ENCODE assay signal across 9 cellular contexts in the genomic region with DNA sequence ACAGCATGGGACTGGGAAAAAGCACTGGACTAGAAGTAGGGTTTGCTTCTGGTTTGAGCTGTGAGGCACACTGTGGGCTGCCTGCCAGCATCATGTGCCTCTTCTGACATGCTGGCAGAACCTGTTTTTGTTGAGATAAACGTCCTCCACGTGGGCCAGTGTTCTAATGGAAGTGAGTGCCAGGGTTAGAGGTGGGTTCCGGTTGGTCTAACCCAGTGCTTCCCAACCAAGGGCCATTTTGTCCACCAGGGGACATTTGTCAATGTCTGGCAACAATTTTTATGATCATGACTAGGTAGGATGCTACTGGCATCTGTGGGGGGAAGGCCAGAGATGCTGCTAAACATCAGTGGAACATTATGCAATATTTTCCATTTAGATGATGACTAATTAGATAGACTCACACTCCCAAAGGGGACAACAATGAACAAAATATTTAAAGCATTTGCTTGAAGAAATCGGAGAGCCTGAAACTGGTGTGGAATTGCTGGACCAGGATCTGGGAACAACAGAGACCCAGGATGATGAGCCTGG. TPM values are rescaled to one million over a fixed set of nuclear protein-coding genes. Genes with fewer than 3 reads are reported as not detected.
DNase-seq lines count a peak whose midpoint lies in the region; ATAC-seq and TF ChIP-seq lines count a peak whose summit lies in the region.
"Had no signal": no experiment of that assay in that cellular context is flagged by ENCODE, and none has a peak within 500 bp of the region (broad histone marks: within the 10 kb centered on the region; RNA-seq: fewer than 3 reads in every experiment).

No MANE protein-coding gene starts in this region.

- ATAC-seq in HG03442 (IDR thresholded peaks at IDR 0.05; ENCODE audit: unreplicated experiment) (no peak), GM21528 (IDR thresholded peaks at IDR 0.05; ENCODE audit: low FRiP score, unreplicated experiment) (no peak)

- H3K36me3 ChIP-seq in ACC112 (ENCODE audit: insufficient read depth, low read length), result no peaks in the 10 kb centered on the region

- H3K4me3 ChIP-seq in ACC112 (ENCODE audit: low read depth, low read length) (no peak overlapping the region), lower leg skin (ENCODE audit: low read depth, poor library complexity, severe bottlenecking) (no peak overlapping the region)

- no peak overlapping the region for H3K4me3 Mint-ChIP-seq in brain
- H3K4me3 Mint-ChIP-seq: T-helper 1 cell treated with Interleukin-12 subunit alpha and Interleukin-12 subunit beta and Interleukin-4 antibody, amounts not matched to agents 30 μg/mL and 1 μg/mL, for 36 hours had no signal

- intact Hi-C loops in lower leg skin (cut with DNase I; ENCODE audit: low total_unique reads), result no loop called here

- no peaks in the 10 kb centered on the region for H3K36me3 Mint-ChIP-seq in brain

- peaks cover 9% of the 10 kb centered on the region; the same call in 1 of the 2 replicates for H3K27me3 ChIP-seq in ACC112 (ENCODE audit: insufficient read depth, low read length)

- H3K79me2 ChIP-seq in ACC112 (ENCODE audit: control insufficient read depth, insufficient read depth, low read length, unreplicated experiment), result no peaks in the 10 kb centered on the region

- TF ChIP-seq POLR2A in lower leg skin (IDR thresholded peaks at IDR 0.05), result no peak

- peaks cover 24% of the 10 kb centered on the region for H3K27me3 Mint-ChIP-seq in brain

- H3K27ac Mint-ChIP-seq in brain, result peak overlapping the region in 3 of 5 experiments; percentile 39 to 74 (median 70)
- H3K27ac Mint-ChIP-seq: T-helper 1 cell treated with Interleukin-12 subunit alpha and Interleukin-12 subunit beta and Interleukin-4 antibody, amounts not matched to agents 30 μg/mL and 1 μg/mL, for 36 hours had no signal

- H3K27ac ChIP-seq in ACC112 (ENCODE audit: low read depth, low read length), result peak overlapping the region; percentile 59

- DNase-seq in HT-29 (ENCODE audit: low spot score), result peak; percentile 90
- DNase-seq in lower leg skin (ENCODE audit: low spot score in 2 of 2), result peak; percentile 90 to 96
- DNase-seq in D341Med (ENCODE audit: low spot score), result no peak
- DNase-seq in NCI-H2081 (lab: John Stamatoyannopoulos, UW), result no peak

- H3K4me1 Mint-ChIP-seq in brain, result peaks cover 15% of the 10 kb centered on the region

- peaks cover 20% of the 10 kb centered on the region for H3K4me1 ChIP-seq in ACC112 (ENCODE audit: control insufficient read depth, insufficient read depth, low read length, unreplicated experiment)

- TF ChIP-seq CTCF in brain (conservative IDR thresholded peaks at IDR 0.05) (no peak), lower leg skin (IDR thresholded peaks at IDR 0.05) (no peak)

- H2AFZ ChIP-seq in ACC112 (ENCODE audit: low read length, unreplicated experiment), result no peak overlapping the region

- peaks cover 3 to 8% (median 7%) of the 10 kb centered on the region in 5 experiments for H3K9me3 Mint-ChIP-seq in brain
- H3K9me3 Mint-ChIP-seq: T-helper 1 cell treated with Interleukin-12 subunit alpha and Interleukin-12 subunit beta and Interleukin-4 antibody, amounts not matched to agents 30 μg/mL and 1 μg/mL, for 36 hours had no signal

- 17 to 22% methylated on average over 4 of the region's 4 CpGs for WGBS in lower leg skin, 2 donors

RNA-seq across cellular contexts. Expression of gene APMAP, which starts 7.8 kb away (rescaled TPM):
- 92.6 and 93.8 TPM in 2 replicates for total RNA-seq in HT-29 (2014; rRNA removed; shearing (Covaris generic))
- polyA plus RNA-seq in brain (ENCODE audit: insufficient read depth, low read depth, low replicate concordance), result 88.7 TPM
- total RNA-seq in lower leg skin, result 10 to 100 TPM; 34.4 to 88.7 (median 52.6) TPM

RNA-seq across cellular contexts. Expression of gene CST7, which starts 51.3 kb away (rescaled TPM):
- not detected in 2 replicates for total RNA-seq in HT-29 (2014; rRNA removed; shearing (Covaris generic))
- polyA plus RNA-seq in brain (ENCODE audit: insufficient read depth, low read depth, low replicate concordance), result 2.0 TPM
- 1 to 10 TPM in 3 of 4 donors, under 1 TPM in 1; 0.42 to 5.1 (median 1.2) TPM for total RNA-seq in lower leg skin

RNA-seq across cellular contexts. Expression of gene ACSS1, which starts 57.6 kb away (rescaled TPM):
- 39.9 and 47.0 TPM in 2 replicates for total RNA-seq in HT-29 (2014; rRNA removed; shearing (Covaris generic))
- 12.2 TPM for polyA plus RNA-seq in brain (ENCODE audit: insufficient read depth, low read depth, low replicate concordance)
- total RNA-seq in lower leg skin, result 10 to 100 TPM; 33.7 to 42.3 (median 38.4) TPM

Comparison
In these comparisons a context has a peak if more than half of its experiments do, and no peak if none do; other contexts are left out.
1. DNase-seq: peak in HT-29 (single experiment) and lower leg skin (2 of 2); none in D341Med (single experiment) and NCI-H2081 (0 of 2).